ENCODE assay signal across 8 cellular contexts in genomic region chr10:100364735-100365391, GRCh38. TPM values are rescaled to one million over a fixed set of nuclear protein-coding genes. Genes with fewer than 3 reads are reported as not detected.
DNase-seq lines count a peak whose midpoint lies in the region; ATAC-seq and TF ChIP-seq lines count a peak whose summit lies in the region.

No MANE protein-coding gene starts in this region.

- intact Hi-C loops in IMR-90 (cut with micrococcal nuclease) (no loop called here), psoas muscle (cut with DNase I) (no loop called here)

- no peak overlapping the region for H4K91ac ChIP-seq in IMR-90 (ENCODE audit: insufficient read depth, low read depth, low read length)

- H2AFZ ChIP-seq in IMR-90 (replicated peaks; ENCODE audit: low read length, poor library complexity), result peak overlapping the region; percentile 68

- no peak overlapping the region for H2BK120ac ChIP-seq in IMR-90 (ENCODE audit: low read depth, low read length)

- no peak overlapping the region for H2BK20ac ChIP-seq in IMR-90 (ENCODE audit: low read depth, low read length)

- H4K8ac ChIP-seq in IMR-90 (ENCODE audit: low read depth in 2 of 2, low read length in 2 of 2), result 0 out of 4 replicates have a peak overlapping the region, but pooled peaks of 1 of the 2 experiments have one; percentile 4

- dilution Hi-C loops in IMR-90 (cut with HindIII; ENCODE audit: low sequenced_read_pairs, unreplicated experiment), result no loop called here

- H3K23ac ChIP-seq in IMR-90 (ENCODE audit: low read depth, low read length), result no peak overlapping the region

- H3K4me1 ChIP-seq in IMR-90 (ENCODE audit: control insufficient read depth, insufficient read depth, low read length) (peaks cover 5% of the 10 kb centered on the region; the same call in 1 of the 2 replicates), psoas muscle (peaks cover 15% of the 10 kb centered on the region)

- POLR2A ChIA-PET in IMR-90 (lab: Charles Lee; ENCODE audit: unreplicated experiment), result no interaction called here

- H3K36me3 ChIP-seq in IMR-90 (ENCODE audit: control insufficient read depth, insufficient read depth, low read length) (peaks cover 19% of the 10 kb centered on the region), psoas muscle (ENCODE audit: insufficient read depth in 1 of 2, low read depth in 1 of 2) (no peaks in the 10 kb centered on the region)

- H3K27me3 ChIP-seq in IMR-90 (ENCODE audit: control insufficient read depth, insufficient read depth, low read length) (no peaks in the 10 kb centered on the region), psoas muscle (ENCODE audit: insufficient read depth in 3 of 3, low read length in 2 of 3) (no peaks in the 10 kb centered on the region)

- no peak overlapping the region for H4K5ac ChIP-seq in IMR-90 (ENCODE audit: low read depth, low read length)

- H3K18ac ChIP-seq in IMR-90 (ENCODE audit: low read depth, low read length), result no peak overlapping the region; the same call in 1 of the 2 replicates

- no CpG with 5 or more reads among the region's 7 CpGs for WGBS in IMR-90 (ENCODE audit: extremely low coverage in 2 of 2, insufficient read length in 1 of 2), 2 experiments
- 14 to 16% (median 16%) methylated on average over 7 of the region's 7 CpGs for WGBS in psoas muscle, 3 donors

- TF ChIP-seq POLR2A in IMR-90 (IDR thresholded peaks at IDR 0.05; ENCODE audit: low read depth, low read length), result no peak

- no peak overlapping the region for H3K14ac ChIP-seq in IMR-90 (replicated peaks; ENCODE audit: low read depth, low read length)

- no peak overlapping the region for H3K9ac ChIP-seq in IMR-90 (ENCODE audit: low read depth, low read length)

- in situ Hi-C loops in ACHN (cut with HindIII; ENCODE audit: low pct_ligation_motif_present, low pct_unique_long_range_greater_than_20kb, low sequenced_read_pairs) (no loop called here), IMR-90 (cut with MboI; ENCODE audit: low sequenced_read_pairs) (no loop called here)

- H3K9me3 ChIP-seq in IMR-90 (ENCODE audit: control insufficient read depth, insufficient read depth, low read length) (no peaks in the 10 kb centered on the region), psoas muscle (no peaks in the 10 kb centered on the region)

- DNase-seq in ACHN (peak; percentile 86), IMR-90 (peak; percentile 60), SW480 (ENCODE audit: low spot score) (peak; percentile 96), globus pallidus (ENCODE audit: low spot score) (peak; percentile 67), psoas muscle (peak; percentile 66 to 90), GDM1 (lab: John Stamatoyannopoulos, UW) (no peak)
- DNase-seq in stimulated activated CD4-positive, alpha-beta T cell treated with anti-CD3 and anti-CD28 coated beads, Interleukin-1b, Interleukin-23, amount 100 ng/mL, for 48 hours, result no peak
- DNase-seq in activated naive CD4-positive, alpha-beta T cell treated with anti-CD3 and anti-CD28 coated beads, Interleukin-2, amount 50 U/mL, for 16 hours, result no peak

- H2AK5ac ChIP-seq in IMR-90 (ENCODE audit: low read depth, low read length), result no peak overlapping the region

- H3K27ac ChIP-seq in IMR-90 (ENCODE audit: insufficient read depth, low read length), result no peak overlapping the region
- H3K27ac ChIP-seq in psoas muscle, result peak overlapping the region; percentile 81

- CTCF ChIA-PET in IMR-90 (lab: Yijun Ruan, JAX), result no interaction called here

- BruUV-seq in IMR-90 (replicated peaks; lab: Mats Ljungman, UMichigan), result no TSS peak

- H4K20me1 ChIP-seq in IMR-90 (ENCODE audit: insufficient read depth, low read length), result no peaks in the 10 kb centered on the region

- no peak overlapping the region for H3K4me3 ChIP-seq in IMR-90 (ENCODE audit: insufficient read depth, low read depth, low read length)
- H3K4me3 ChIP-seq in psoas muscle, result no peak overlapping the region

- no peak overlapping the region for H2AK9ac ChIP-seq in IMR-90 (replicated peaks; ENCODE audit: low read depth, low read length, poor library complexity)

- H2BK5ac ChIP-seq in IMR-90 (ENCODE audit: low read depth, low read length, poor library complexity, severe bottlenecking), result no peak overlapping the region

- no peak overlapping the region for H3K56ac ChIP-seq in IMR-90 (ENCODE audit: extremely low read depth, insufficient read depth, low read length)

- H3K79me1 ChIP-seq in IMR-90 (ENCODE audit: low read depth in 1 of 2, low read length in 2 of 2), result no peaks in the 10 kb centered on the region

- H3K9me1 ChIP-seq in IMR-90 (ENCODE audit: insufficient read depth, low read length), result 0 out of 2 replicates have a peak, but pooled peaks cover 3% of the 10 kb centered on the region

- no peak for TF ChIP-seq CTCF in IMR-90 (conservative IDR thresholded peaks at IDR 0.05; ENCODE audit: low read depth, low read length)
- TF ChIP-seq CTCF in psoas muscle (IDR thresholded peaks at IDR 0.05), result no peak

- no peak for TF ChIP-seq RAD21 in IMR-90 (IDR thresholded peaks at IDR 0.05; ENCODE audit: low read length)

- H3K4ac ChIP-seq in IMR-90 (ENCODE audit: low read depth, low read length), result peak overlapping the region; percentile 46; the same call in 1 of the 2 replicates

- ATAC-seq in IMR-90 (ENCODE audit: low read depth) (peak; percentile 55), psoas muscle (peak; percentile 97 to 99 (median 97))

- 0 out of 2 replicates have a peak overlapping the region, but pooled peaks have one; percentile 5 for H3K4me2 ChIP-seq in IMR-90 (ENCODE audit: low read depth, low read length)

- H2BK15ac ChIP-seq in IMR-90 (ENCODE audit: low read depth, low read length), result no peak overlapping the region

TF ChIP-seq in IMR-90, 13 proteins besides CTCF, POLR2A, EP300 and RAD21:
- no peak for TF ChIP-seq CHD1 (IDR thresholded peaks at IDR 0.05; ENCODE audit: low read depth, low read length)
- TF ChIP-seq FOS (IDR thresholded peaks at IDR 0.05; ENCODE audit: low read depth, low read length), result 0 out of 2 replicates have a peak, but pooled peaks have one; percentile 3
- peak; percentile 64 for TF ChIP-seq USF2 (IDR thresholded peaks at IDR 0.05; ENCODE audit: low read depth, low read length)

RNA-seq across cellular contexts. Expression of gene SCD, which starts 17.8 kb away (rescaled TPM):
- total RNA-seq in IMR-90 (2012; rRNA removed) (49.2 and 50.7 TPM in 2 replicates), psoas muscle (10 to 100 TPM in 3 of 4 donors, 1 to 10 TPM in 1; 2.3 to 18.4 (median 12.8) TPM)
- polyA plus RNA-seq in IMR-90 (2012; rRNA removed) (56.6 and 65.1 TPM in 2 replicates), psoas muscle (1 to 10 TPM; 1.1 to 9.5 (median 2.1) TPM)
- polyA plus RNA-seq in IMR-90 (2012; cell fraction: cytosol; rRNA removed), result 31.2 and 34.4 TPM in 2 replicates
- polyA plus RNA-seq in IMR-90 (2012; cell fraction: nucleus; rRNA removed; ENCODE audit: low replicate concordance), result 9.7 and 25.2 TPM in 2 replicates

RNA-seq across cellular contexts. Expression of gene PKD2L1, which starts 34.8 kb away (rescaled TPM):
- total RNA-seq in IMR-90 (2012; rRNA removed), result not detected in 2 replicates
- not detected in 2 replicates for polyA plus RNA-seq in IMR-90 (2012; rRNA removed)
- polyA plus RNA-seq in IMR-90 (2012; cell fraction: cytosol; rRNA removed), result not detected in 2 replicates
- polyA plus RNA-seq in IMR-90 (2012; cell fraction: nucleus; rRNA removed; ENCODE audit: low replicate concordance), result not detected in 2 replicates
- total RNA-seq in psoas muscle, result not detected
- not detected for polyA plus RNA-seq in psoas muscle

Comparison
In these comparisons a context has a peak if more than half of its experiments do, and no peak if none do; other contexts are left out.
1. DNase-seq: peak in ACHN (single experiment), IMR-90 (single experiment), SW480 (single experiment), globus pallidus (single experiment) and psoas muscle (2 of 2); none in GDM1 (single experiment), stimulated activated CD4-positive, alpha-beta T cell treated with anti-CD3 and anti-CD28 coated beads, Interleukin-1b, Interleukin-23, amount 100 ng/mL, for 48 hours (single experiment) and activated naive CD4-positive, alpha-beta T cell treated with anti-CD3 and anti-CD28 coated beads, Interleukin-2, amount 50 U/mL, for 16 hours (single experiment).